ENCODE assay signal across 8 cellular contexts in the genomic region with DNA sequence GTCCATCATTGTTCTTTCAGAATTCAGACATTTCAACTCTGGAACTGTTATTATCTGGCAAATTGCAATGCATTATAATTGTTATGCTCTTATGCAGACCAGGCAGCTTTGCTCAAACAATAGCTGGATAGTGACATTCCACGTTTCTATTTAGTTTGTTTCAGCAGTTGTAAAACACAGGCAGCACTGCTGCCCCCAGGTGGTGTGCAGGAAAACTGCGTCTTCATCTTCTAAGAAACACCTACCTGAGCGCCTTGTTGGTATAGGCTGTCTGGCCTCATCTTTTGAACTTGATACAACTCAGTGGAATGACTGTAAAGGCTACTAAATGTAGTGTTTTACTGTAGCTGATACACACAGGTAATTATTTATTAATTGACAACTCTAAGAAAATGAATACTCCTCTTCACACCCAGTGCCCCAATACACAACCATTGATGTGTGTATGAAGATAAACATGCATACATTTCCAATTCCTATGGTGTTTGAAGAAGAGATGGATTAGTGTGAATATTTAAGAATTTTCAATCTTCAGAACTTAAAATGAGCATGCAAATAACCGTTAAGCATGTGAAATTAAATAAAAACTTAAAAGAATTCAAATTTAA.
A peak's percentile ranks its signal among the peaks of the same experiment; 100 is the strongest.
DNase-seq lines count a peak whose midpoint lies in the region; ATAC-seq and TF ChIP-seq lines count a peak whose summit lies in the region.

No MANE protein-coding gene starts in this region.

- no peaks in the 10 kb centered on the region for H3K4me1 ChIP-seq in right cardiac atrium (ENCODE audit: control insufficient read depth, insufficient read depth, low read length)

- CTCF ChIA-PET in activated CD8-positive, alpha-beta memory T cell treated with anti-CD3 and anti-CD28 coated beads, Interleukin-2, amount 10 ng/mL, durations not matched to agents 7 days and 5 days (lab: Charles Lee), result interaction anchor here (1.6 to 2.9 kb wide), 3 partner anchors 10 to 20 kb away, joined by 6 to 14 read pairs (median 8); no protein-coding TSS in a partner anchor

- no peak overlapping the region for H3K27ac Mint-ChIP-seq in activated CD8-positive, alpha-beta memory T cell treated with anti-CD3 and anti-CD28 coated beads, Interleukin-2, amount 10 ng/mL, durations not matched to agents 7 days and 5 days

- 58% methylated on average over 4 of the region's 4 CpGs for WGBS in right cardiac atrium

- H3K36me3 Mint-ChIP-seq in activated CD8-positive, alpha-beta memory T cell treated with anti-CD3 and anti-CD28 coated beads, Interleukin-2, amount 10 ng/mL, durations not matched to agents 7 days and 5 days, result no peaks in the 10 kb centered on the region

- no peaks in the 10 kb centered on the region for H3K9me3 ChIP-seq in right cardiac atrium (ENCODE audit: control insufficient read depth, low read length)

- intact Hi-C loops in right cardiac atrium (cut with DNase I), result no loop called here

- H3K27me3 ChIP-seq in right cardiac atrium (ENCODE audit: control insufficient read depth, insufficient read depth), result no peaks in the 10 kb centered on the region

- TF ChIP-seq CTCF in GM10266 (IDR thresholded peaks at IDR 0.05; ENCODE audit: control insufficient read depth, insufficient read depth, low read depth, missing control alignments), result peak; percentile 42

- H3K9me3 Mint-ChIP-seq in activated CD8-positive, alpha-beta memory T cell treated with anti-CD3 and anti-CD28 coated beads, Interleukin-2, amount 10 ng/mL, durations not matched to agents 7 days and 5 days (ENCODE audit: low read depth), result no peaks in the 10 kb centered on the region

- no peaks in the 10 kb centered on the region for H3K4me1 Mint-ChIP-seq in activated CD8-positive, alpha-beta memory T cell treated with anti-CD3 and anti-CD28 coated beads, Interleukin-2, amount 10 ng/mL, durations not matched to agents 7 days and 5 days

- ATAC-seq in activated CD8-positive, alpha-beta memory T cell treated with anti-CD3 and anti-CD28 coated beads, Interleukin-2, amount 10 ng/mL, durations not matched to agents 7 days and 5 days, result no peak
- ATAC-seq in HG02884 (IDR thresholded peaks at IDR 0.05; ENCODE audit: unreplicated experiment) (no peak), right cardiac atrium (no peak)

- H3K4me3 ChIP-seq in right cardiac atrium (ENCODE audit: low read length), result no peak overlapping the region

- peak; percentile 40 for DNase-seq in Ammon's horn (ENCODE audit: low spot score)
- no peak for DNase-seq in GM10266 (ENCODE audit: extremely low spot score)
- peak; percentile 26 for DNase-seq in SW480 (ENCODE audit: low spot score)
- peak; percentile 15 for DNase-seq in kidney glomerular epithelial cell (lab: John Stamatoyannopoulos, UW)
- DNase-seq in activated CD8-positive, alpha-beta memory T cell treated with anti-CD3 and anti-CD28 coated beads, Interleukin-2, amount 10 ng/mL, durations not matched to agents 7 days and 5 days, result no peak
- DNase-seq in NCI-H345 (lab: John Stamatoyannopoulos, UW), result no peak
- DNase-seq in right cardiac atrium, result no peak

- H3K27ac ChIP-seq in right cardiac atrium (ENCODE audit: low read length), result no peak overlapping the region

- no peak overlapping the region for H3K4me3 Mint-ChIP-seq in activated CD8-positive, alpha-beta memory T cell treated with anti-CD3 and anti-CD28 coated beads, Interleukin-2, amount 10 ng/mL, durations not matched to agents 7 days and 5 days

- peaks cover 19% of the 10 kb centered on the region for H3K27me3 Mint-ChIP-seq in activated CD8-positive, alpha-beta memory T cell treated with anti-CD3 and anti-CD28 coated beads, Interleukin-2, amount 10 ng/mL, durations not matched to agents 7 days and 5 days

Comparison
In these comparisons a context has a peak if more than half of its experiments do, and no peak if none do; other contexts are left out.
1. DNase-seq: peak in Ammon's horn (single experiment), SW480 (single experiment) and kidney glomerular epithelial cell (single experiment); none in GM10266 (single experiment), activated CD8-positive, alpha-beta memory T cell treated with anti-CD3 and anti-CD28 coated beads, Interleukin-2, amount 10 ng/mL, durations not matched to agents 7 days and 5 days (single experiment), NCI-H345 (single experiment) and right cardiac atrium (0 of 3).